23 cellular contexts compared by ENCODE assay signal in genomic region chr9:93662016-93662638, GRCh38.
DNase-seq lines count a peak whose midpoint lies in the region; ATAC-seq and TF ChIP-seq lines count a peak whose summit lies in the region.
"Had no signal": no experiment of that assay in that cellular context is flagged by ENCODE, and none has a peak within 500 bp of the region (broad histone marks: within the 10 kb centered on the region; RNA-seq: fewer than 3 reads in every experiment).

No MANE protein-coding gene starts in this region.

- H4K20me1 ChIP-seq in IMR-90 (ENCODE audit: insufficient read depth, low read length) (no peaks in the 10 kb centered on the region; the same call in 1 of the 2 replicates), osteoblast (ENCODE audit: insufficient read depth, low read length) (no peaks in the 10 kb centered on the region)
- H4K20me1 ChIP-seq: BLaER1 had no signal

- no peak overlapping the region for H4K5ac ChIP-seq in IMR-90 (ENCODE audit: low read depth, low read length)

- H3K18ac ChIP-seq in IMR-90 (ENCODE audit: low read depth, low read length), result no peak overlapping the region

- dilution Hi-C loops in IMR-90 (cut with HindIII; ENCODE audit: low sequenced_read_pairs, unreplicated experiment), result no loop called here

- H3K4ac ChIP-seq in IMR-90 (ENCODE audit: low read depth, low read length), result no peak overlapping the region

- H3K9me1 ChIP-seq in IMR-90 (ENCODE audit: insufficient read depth, low read length), result peaks cover 4% of the 10 kb centered on the region; the same call in 1 of the 2 replicates

- H3K79me1 ChIP-seq in IMR-90 (ENCODE audit: low read depth in 1 of 2, low read length in 2 of 2), result no peaks in the 10 kb centered on the region; a peak in 1 of 4 replicates

- in situ Hi-C loops in IMR-90 (cut with MboI; ENCODE audit: low sequenced_read_pairs), result no loop called here

- peaks cover 0 to 58% of the 10 kb centered on the region in 2 experiments; a peak in 2 of 3 replicates for H3K36me3 ChIP-seq in HEK293 (ENCODE audit: control insufficient read depth in 2 of 2, insufficient read depth in 1 of 2, low read length in 2 of 2)
- peaks cover 51% of the 10 kb centered on the region for H3K36me3 ChIP-seq in IMR-90 (ENCODE audit: control insufficient read depth, insufficient read depth, low read length)
- peaks cover 17% of the 10 kb centered on the region for H3K36me3 ChIP-seq in osteoblast (ENCODE audit: insufficient read depth, low read length)
- H3K36me3 ChIP-seq: BE2C had no signal

- H3K4me2 ChIP-seq in IMR-90 (ENCODE audit: low read depth, low read length) (no peak overlapping the region), osteoblast (ENCODE audit: insufficient read depth, low read length) (no peak overlapping the region)
- H3K4me2 ChIP-seq: BLaER1 had no signal

- no peaks in the 10 kb centered on the region for H3K27me3 ChIP-seq in IMR-90 (ENCODE audit: control insufficient read depth, insufficient read depth, low read length)
- no peaks in the 10 kb centered on the region for H3K27me3 ChIP-seq in osteoblast (ENCODE audit: insufficient read depth, low read length)
- H3K27me3 ChIP-seq: BE2C, BLaER1 had no signal

- H3K56ac ChIP-seq in IMR-90 (ENCODE audit: extremely low read depth, insufficient read depth, low read length), result no peak overlapping the region

- TF ChIP-seq RAD21 in IMR-90 (IDR thresholded peaks at IDR 0.05; ENCODE audit: low read length), result no peak

- ATAC-seq in IMR-90 (ENCODE audit: low read depth) (no peak), HG03565 (IDR thresholded peaks at IDR 0.05; ENCODE audit: unreplicated experiment) (no peak)
- ATAC-seq: GM12878 had no signal

- no peak overlapping the region for H3K23ac ChIP-seq in IMR-90 (ENCODE audit: low read depth, low read length)

- no peak overlapping the region for H2BK15ac ChIP-seq in IMR-90 (ENCODE audit: low read depth, low read length)

- H2BK20ac ChIP-seq in IMR-90 (ENCODE audit: low read depth, low read length), result no peak overlapping the region

- no peak overlapping the region for H4K91ac ChIP-seq in IMR-90 (ENCODE audit: insufficient read depth, low read depth, low read length)

- TF ChIP-seq CTCF in HEK293 (tag by site-specific recombination; IDR thresholded peaks at IDR 0.05), result no peak
- TF ChIP-seq CTCF in IMR-90 (conservative IDR thresholded peaks at IDR 0.05; ENCODE audit: low read depth, low read length), result no peak
- no peak for TF ChIP-seq CTCF in osteoblast (IDR thresholded peaks at IDR 0.05; ENCODE audit: extremely low read depth, low read depth, low read length)

- WGBS in IMR-90 (ENCODE audit: extremely low coverage in 2 of 2, insufficient read length in 1 of 2), 2 experiments, result 100% methylated on average over 2 to 4 of the region's 4 CpGs

- intact Hi-C loops in IMR-90 (cut with micrococcal nuclease), result no loop called here

- CTCF ChIA-PET in HEK293 (lab: Yijun Ruan, JAX), result no interaction called here
- CTCF ChIA-PET in IMR-90 (lab: Yijun Ruan, JAX), result no interaction called here

- no peak for DNase-seq in IMR-90
- DNase-seq in osteoblast (ENCODE audit: insufficient read length, low spot score, missing footprints), result peak; percentile 18
- no peak for DNase-seq in kidney tubule cell (ENCODE audit: low spot score)
- no peak for DNase-seq in UCSD-AML1 (lab: John Stamatoyannopoulos, UW; ENCODE audit: unreplicated experiment)
- DNase-seq: 8988T; ACHN; BE2C; C1 segment of cervical spinal cord; CD4-positive, alpha-beta memory T cell; CD4-positive, CD25-positive, alpha-beta regulatory T cell; CD8-positive, alpha-beta memory T cell; COR-L47; DMS 273 treated with DMSO at 0.1 percent for 48 hours; DMS153; DMS53; DMS79; DND-41; EL; GDM1 had no signal

- H3K4me3 ChIP-seq in HEK293 (ENCODE audit: low read depth, low read length) (no peak overlapping the region), IMR-90 (ENCODE audit: insufficient read depth, low read depth, low read length) (no peak overlapping the region), osteoblast (ENCODE audit: insufficient read depth, low read length) (no peak overlapping the region)
- H3K4me3 ChIP-seq: BLaER1, GM12878 had no signal

- H2AK9ac ChIP-seq in IMR-90 (replicated peaks; ENCODE audit: low read depth, low read length, poor library complexity), result no peak overlapping the region

- no TSS peak for BruUV-seq in IMR-90 (replicated peaks; lab: Mats Ljungman, UMichigan)

- no peak overlapping the region for H2AFZ ChIP-seq in IMR-90 (replicated peaks; ENCODE audit: low read length, poor library complexity)
- no peak overlapping the region for H2AFZ ChIP-seq in osteoblast (ENCODE audit: low read length)

- H3K27ac ChIP-seq in HEK293 (ENCODE audit: extremely low read depth, low read depth, low read length) (no peak overlapping the region), IMR-90 (ENCODE audit: insufficient read depth, low read length) (no peak overlapping the region), osteoblast (ENCODE audit: low read depth, low read length) (no peak overlapping the region)
- H3K27ac ChIP-seq: BLaER1 had no signal

- H3K79me2 ChIP-seq in osteoblast (ENCODE audit: insufficient read depth, low read length), result no peaks in the 10 kb centered on the region

- no peak overlapping the region for H4K8ac ChIP-seq in IMR-90 (ENCODE audit: low read depth in 2 of 2, low read length in 2 of 2)

- TF ChIP-seq POLR2A in IMR-90 (IDR thresholded peaks at IDR 0.05; ENCODE audit: low read depth, low read length), result no peak

- H2BK120ac ChIP-seq in IMR-90 (ENCODE audit: low read depth, low read length), result no peak overlapping the region

- H3K4me1 ChIP-seq in HEK293 (ENCODE audit: control insufficient read depth, insufficient read depth, low read length) (no peaks in the 10 kb centered on the region), IMR-90 (ENCODE audit: control insufficient read depth, insufficient read depth, low read length) (no peaks in the 10 kb centered on the region), osteoblast (ENCODE audit: insufficient read depth, low read length) (no peaks in the 10 kb centered on the region)
- H3K4me1 ChIP-seq: BE2C had no signal

- no peak overlapping the region for H2AK5ac ChIP-seq in IMR-90 (ENCODE audit: low read depth, low read length)

- POLR2A ChIA-PET in HEK293 (lab: Yijun Ruan, JAX) (no interaction called here), IMR-90 (lab: Charles Lee; ENCODE audit: unreplicated experiment) (no interaction called here)

- H3K9me3 ChIP-seq in HEK293 (ENCODE audit: control insufficient read depth, insufficient read depth, low read depth, low read length), result no peaks in the 10 kb centered on the region
- H3K9me3 ChIP-seq in IMR-90 (ENCODE audit: control insufficient read depth, insufficient read depth, low read length), result no peaks in the 10 kb centered on the region
- no peaks in the 10 kb centered on the region for H3K9me3 ChIP-seq in osteoblast (ENCODE audit: low read depth, low read length)
- H3K9me3 ChIP-seq: BE2C had no signal

- H3K14ac ChIP-seq in IMR-90 (replicated peaks; ENCODE audit: low read depth, low read length), result no peak overlapping the region

- peak overlapping the region; percentile 15 for H2BK5ac ChIP-seq in IMR-90 (ENCODE audit: low read depth, low read length, poor library complexity, severe bottlenecking)

- H3K9ac ChIP-seq in IMR-90 (ENCODE audit: low read depth, low read length), result no peak overlapping the region
- H3K9ac ChIP-seq: BLaER1 had no signal

TF ChIP-seq in HEK293, 187 proteins besides CTCF, POLR2A, EP300 and RAD21:
- TF ChIP-seq ZBTB17 (tag by site-specific recombination; IDR thresholded peaks at IDR 0.05), result peak; percentile 97
- TF ChIP-seq ZBTB7A (tag by site-specific recombination; IDR thresholded peaks at IDR 0.05; ENCODE audit: low read depth), result no peak
- TF ChIP-seq ZNF366 (tag by site-specific recombination; conservative IDR thresholded peaks at IDR 0.05), result peak; percentile 93
- 0 out of 2 replicates have a peak, but pooled peaks have one; percentile 47 for TF ChIP-seq ZNF670 (tag by site-specific recombination; IDR thresholded peaks at IDR 0.05; ENCODE audit: low read depth)

TF ChIP-seq in IMR-90, 13 proteins besides CTCF, POLR2A, EP300 and RAD21:
- no peak for TF ChIP-seq NFE2L2 (IDR thresholded peaks at IDR 0.05; ENCODE audit: low read depth, low read length)
- no peak for TF ChIP-seq ELK1 (IDR thresholded peaks at IDR 0.05; ENCODE audit: borderline replicate concordance, low read depth, low read length)
- TF ChIP-seq RCOR1 (IDR thresholded peaks at IDR 0.05; ENCODE audit: insufficient replicate concordance, low read length), result no peak
- no peak for TF ChIP-seq USF2 (IDR thresholded peaks at IDR 0.05; ENCODE audit: low read depth, low read length)
- no peak for TF ChIP-seq MAZ (IDR thresholded peaks at IDR 0.05; ENCODE audit: borderline replicate concordance, low read depth, low read length)
- no peak for TF ChIP-seq RFX5 (IDR thresholded peaks at IDR 0.05; ENCODE audit: low read depth, low read length)
- TF ChIP-seq SMC3 (IDR thresholded peaks at IDR 0.05; ENCODE audit: low read depth, low read length), result no peak
- no peak for TF ChIP-seq CHD1 (IDR thresholded peaks at IDR 0.05; ENCODE audit: low read depth, low read length)
- TF ChIP-seq BHLHE40 (IDR thresholded peaks at IDR 0.05; ENCODE audit: low read depth, low read length), result no peak
- no peak for TF ChIP-seq MAFK (IDR thresholded peaks at IDR 0.05; ENCODE audit: low read depth, low read length)
- TF ChIP-seq MXI1 (IDR thresholded peaks at IDR 0.05; ENCODE audit: borderline replicate concordance, low read depth, low read length), result no peak
- no peak for TF ChIP-seq FOS (IDR thresholded peaks at IDR 0.05; ENCODE audit: low read depth, low read length)
- TF ChIP-seq CEBPB (IDR thresholded peaks at IDR 0.05; ENCODE audit: low read depth, low read length), result no peak
